Comparison of ENCODE assay signal across 13 cellular contexts in genomic region chr10:32950457-32951109, GRCh38. TPM values are rescaled to one million over a fixed set of nuclear protein-coding genes. Genes with fewer than 3 reads are reported as not detected.
DNase-seq lines count a peak whose midpoint lies in the region; ATAC-seq, FAIRE-seq and TF ChIP-seq lines count a peak whose summit lies in the region.
"Had no signal": no experiment of that assay in that cellular context is flagged by ENCODE, and none has a peak within 500 bp of the region (broad histone marks: within the 10 kb centered on the region; RNA-seq: fewer than 3 reads in every experiment).

No MANE protein-coding gene starts in this region.

- peak overlapping the region; percentile 3 for H3K27ac ChIP-seq in HepG2 (ENCODE audit: extremely low read length, insufficient read depth, low read length)
- no peak overlapping the region for H3K27ac ChIP-seq in right lobe of liver
- peak overlapping the region; percentile 80 for H3K27ac ChIP-seq in iPS-20b (ENCODE audit: low read length)

- no TSS peak for BruUV-seq in HepG2 (replicated peaks; lab: Mats Ljungman, UMichigan)

- no peak for TF ChIP-seq RAD21 in HepG2 (CRISPR knock-in tag; IDR thresholded peaks at IDR 0.05)

- H3K27me3 ChIP-seq in HepG2 (ENCODE audit: control insufficient read depth in 1 of 2, insufficient read depth in 2 of 2, low read length in 2 of 2): no peaks in the 10 kb centered on the region
- no peaks in the 10 kb centered on the region for H3K27me3 ChIP-seq in right lobe of liver
- H3K27me3 ChIP-seq in iPS-20b (ENCODE audit: insufficient read depth, low read length): no peaks in the 10 kb centered on the region

- in situ Hi-C loops in HepG2 (cut with HindIII; ENCODE audit: extremely low pct_ligation_motif_present, low pct_unique_long_range_greater_than_20kb): no loop called here

- H3K4me2 ChIP-seq in HepG2 (ENCODE audit: low read depth, low read length): peak overlapping the region; percentile 37

- peaks cover 99% of the 10 kb centered on the region for H3K79me2 ChIP-seq in HepG2 (ENCODE audit: insufficient read depth, low read length)

- H3K27ac Mint-ChIP-seq in T-helper 17 cell: peak overlapping the region; percentile 96
- H3K27ac Mint-ChIP-seq: CD8-positive, alpha-beta T cell had no signal

- H3K4me1 Mint-ChIP-seq in T-helper 17 cell: peaks cover 74% of the 10 kb centered on the region

- H3K4me1 ChIP-seq in HepG2 (ENCODE audit: insufficient read depth, low read length): peaks cover 100% of the 10 kb centered on the region
- H3K4me1 ChIP-seq in right lobe of liver: peaks cover 0 to 52% (median 12%) of the 10 kb centered on the region in 4 donors
- peaks cover 55% of the 10 kb centered on the region for H3K4me1 ChIP-seq in iPS-20b (ENCODE audit: insufficient read depth, low read length)

- 0 out of 6 replicates have a peak overlapping the region, but pooled peaks of 1 of the 3 experiments have one; percentile 8 for H3K4me3 ChIP-seq in HepG2 (replicated peaks in 1 of 3; ENCODE audit: insufficient read depth in 1 of 3, low read depth in 2 of 3, low read length in 3 of 3)
- H3K4me3 ChIP-seq in right lobe of liver: no peak overlapping the region
- peak overlapping the region; percentile 69 for H3K4me3 ChIP-seq in iPS-20b (ENCODE audit: low read length)

- TF ChIP-seq CTCF in HepG2 (CRISPR knock-in tag; IDR thresholded peaks at IDR 0.05): no peak
- TF ChIP-seq CTCF in right lobe of liver (IDR thresholded peaks at IDR 0.05): no peak

- TF ChIP-seq EP300 in HepG2 (IDR thresholded peaks at IDR 0.05; ENCODE audit: low read depth in 2 of 2, low read length in 2 of 2): no peak
- TF ChIP-seq EP300 in HepG2 (CRISPR knock-in tag; IDR thresholded peaks at IDR 0.05; ENCODE audit: borderline replicate concordance): no peak

- no peak overlapping the region; the same call in 1 of the 2 replicates for H3K9ac ChIP-seq in HepG2 (ENCODE audit: insufficient read depth, low read depth, low read length)
- peak overlapping the region; percentile 68; the same call in 1 of the 2 replicates for H3K9ac ChIP-seq in iPS-20b (ENCODE audit: low read depth, low read length)

- 57% methylated on average over 6 of the region's 6 CpGs for WGBS in HepG2 (ENCODE audit: low lambda C conversion rate)
- WGBS in right lobe of liver (ENCODE audit: insufficient coverage, low coverage, low lambda C conversion rate, missing lambda C conversion rate): 69% methylated on average over 6 of the region's 6 CpGs

- TF ChIP-seq POLR2A in HepG2 (IDR thresholded peaks at IDR 0.05; ENCODE audit: insufficient read depth in 1 of 2, low read depth in 2 of 2, low read length in 2 of 2) (no peak), right lobe of liver (IDR thresholded peaks at IDR 0.05) (no peak)

- no peak for DNase-seq in HepG2 (ENCODE audit: low spot score)
- no peak for DNase-seq in right lobe of liver
- no peak for DNase-seq in T-helper 17 cell
- no peak for DNase-seq in activated gamma-delta T cell treated with Interleukin-2 at 50 U/mL for 16 hours
- DNase-seq in SKM-1 (lab: John Stamatoyannopoulos, UW; ENCODE audit: unreplicated experiment): no peak
- DNase-seq: activated CD4-positive, alpha-beta T cell treated with anti-CD3 and anti-CD28 coated beads, Interleukin-2, amount 50 U/mL, for 4 hours; CD8-positive, alpha-beta T cell; NCI-H1694 treated with DMSO at 0.1 percent for 48 hours; SHP77 treated with DMSO at 0.1 percent for 48 hours had no signal

- peaks cover 17% of the 10 kb centered on the region for H3K36me3 Mint-ChIP-seq in T-helper 17 cell (ENCODE audit: low read depth)
- H3K36me3 Mint-ChIP-seq: CD8-positive, alpha-beta T cell had no signal

- intact Hi-C loops in HepG2 (cut with micrococcal nuclease; ENCODE audit: unreplicated experiment) (loop anchor here (10.0 kb wide), 1 partner anchor 46 kb away; no protein-coding TSS in a partner anchor), right lobe of liver (cut with DNase I) (no loop called here)

- POLR2A ChIA-PET in HepG2 (lab: Yijun Ruan, JAX): no interaction called here

- no peaks in the 10 kb centered on the region for H3K27me3 Mint-ChIP-seq in T-helper 17 cell

- H3K9me3 ChIP-seq in HepG2 (ENCODE audit: low read length) (no peaks in the 10 kb centered on the region), right lobe of liver (no peaks in the 10 kb centered on the region), T-helper 17 cell (ENCODE audit: control insufficient read depth, low read length, poor library complexity, severe bottlenecking) (no peaks in the 10 kb centered on the region), iPS-20b (ENCODE audit: insufficient read depth, low read depth, low read length) (no peaks in the 10 kb centered on the region)

- no peak for ATAC-seq in HepG2
- no peak for ATAC-seq in right lobe of liver
- no peak for ATAC-seq in T-helper 17 cell
- no peak for ATAC-seq in GM18907 (IDR thresholded peaks at IDR 0.05; ENCODE audit: unreplicated experiment)
- ATAC-seq in GM21367 (IDR thresholded peaks at IDR 0.05; ENCODE audit: unreplicated experiment): no peak
- ATAC-seq: CD8-positive, alpha-beta T cell had no signal

- no peak overlapping the region for H2AFZ ChIP-seq in HepG2 (ENCODE audit: low read length)

- CTCF ChIA-PET in HepG2 (lab: Yijun Ruan, JAX; ENCODE audit: low intra/inter-chr PET ratio, low total read pairs): interaction anchor here (0.7 kb wide), 1 partner anchor 249 kb away, joined by 3 read pairs; no protein-coding TSS in a partner anchor

- H3K4me3 Mint-ChIP-seq in T-helper 17 cell: peak overlapping the region; percentile 85

- peaks cover 63% of the 10 kb centered on the region for H4K20me1 ChIP-seq in HepG2 (ENCODE audit: insufficient read depth, low read length)

- FAIRE-seq in HepG2 (lab: Jason Lieb, UNC): no peak
- FAIRE-seq: bronchial epithelial cell had no signal

- H3K36me3 ChIP-seq in HepG2 (replicated peaks in 1 of 2; ENCODE audit: control insufficient read depth in 1 of 2, insufficient read depth in 2 of 2, low read length in 2 of 2) (peaks cover 2 to 5% of the 10 kb centered on the region in 2 experiments; a peak in 1 of 5 replicates), right lobe of liver (no peaks in the 10 kb centered on the region), iPS-20b (ENCODE audit: insufficient read depth, low read depth, low read length) (no peaks in the 10 kb centered on the region)

TF ChIP-seq in HepG2, 621 proteins besides CTCF, POLR2A, EP300 and RAD21:
- TF ChIP-seq ZUFSP (CRISPR knock-in tag; IDR thresholded peaks at IDR 0.05; ENCODE audit: borderline replicate concordance): no peak
- TF ChIP-seq THAP8 (CRISPR knock-in tag; IDR thresholded peaks at IDR 0.05; ENCODE audit: borderline replicate concordance): no peak
- TF ChIP-seq SIX1 (CRISPR knock-in tag; IDR thresholded peaks at IDR 0.05; ENCODE audit: borderline replicate concordance): peak; percentile 18; the same call in 1 of the 2 replicates
- no peak for TF ChIP-seq SIX4 (CRISPR knock-in tag; IDR thresholded peaks at IDR 0.05)
TF ChIP-seq in HepG2: peak in this region for 1.

RNA-seq across cellular contexts. Expression of gene ITGB1, which starts 7.4 kb away (rescaled TPM):
- total RNA-seq in HepG2 (2016; rRNA removed; fragmentation: Illumina TruSeq; extraction: Trizol) (123 and 190 TPM in 2 replicates), right lobe of liver (100 to 1,000 TPM; 120 to 301 (median 239) TPM), T-helper 17 cell (100 to 1,000 TPM; 392 to 428 TPM)
- total RNA-seq in HepG2 (2016; cell fraction: cytosol; rRNA removed; fragmentation: Illumina TruSeq; extraction: Trizol; ENCODE audit: low read depth): 12.8 and 13.0 TPM in 2 replicates
- 125 and 196 TPM in 2 replicates for total RNA-seq in HepG2 (2016; cell fraction: insoluble cytoplasmic fraction; rRNA removed; fragmentation: Illumina TruSeq; extraction: Trizol)
- total RNA-seq in HepG2 (2016; cell fraction: membrane; rRNA removed; fragmentation: Illumina TruSeq; extraction: Trizol): 42.7 and 46.7 TPM in 2 replicates
- total RNA-seq in HepG2 (2016; cell fraction: nucleus; rRNA removed; fragmentation: Illumina TruSeq; extraction: Trizol): 196 and 214 TPM in 2 replicates
- polyA plus RNA-seq in HepG2 (2011; rRNA removed): 182 and 204 TPM in 2 replicates
- polyA plus RNA-seq in HepG2 (2011; cell fraction: cytosol; rRNA removed): 96.4 and 188 TPM in 2 replicates
- polyA plus RNA-seq in HepG2 (2011; cell fraction: nucleus; rRNA removed): 38.6 and 61.3 TPM in 2 replicates
- 233 and 276 TPM in 2 replicates for polyA plus RNA-seq in HepG2 (2012)
- 7.7 and 7.8 TPM in 2 replicates for polyA plus RNA-seq in HepG2 (2016; cell fraction: cytosol; fragmentation: Illumina TruSeq; extraction: Trizol; ENCODE audit: low read depth)
- polyA plus RNA-seq in HepG2 (2016; cell fraction: insoluble cytoplasmic fraction; fragmentation: Illumina TruSeq; extraction: Trizol; ENCODE audit: low read depth): 97.9 and 104 TPM in 2 replicates
- 21.6 and 25.4 TPM in 2 replicates for polyA plus RNA-seq in HepG2 (2016; cell fraction: membrane; fragmentation: Illumina TruSeq; extraction: Trizol; ENCODE audit: low read depth)
- 187 and 204 TPM in 2 replicates for polyA plus RNA-seq in HepG2 (2016; cell fraction: nucleus; fragmentation: Illumina TruSeq; extraction: Trizol; ENCODE audit: insufficient read depth, low read depth)
- 148 and 185 TPM in 2 replicates for polyA minus RNA-seq in HepG2 (2011; rRNA and poly(A)+ RNA removed; ENCODE audit: low replicate concordance)
- 165 and 204 TPM in 2 replicates for polyA minus RNA-seq in HepG2 (2011; cell fraction: cytosol; rRNA and poly(A)+ RNA removed)
- 170 and 220 TPM in 2 replicates for polyA minus RNA-seq in HepG2 (2011; cell fraction: nucleus; rRNA and poly(A)+ RNA removed)

Comparison
In these comparisons a context has a peak if more than half of its experiments do, and no peak if none do; other contexts are left out.
1. H3K27ac ChIP-seq: peak in HepG2 (single experiment) and iPS-20b (single experiment); none in right lobe of liver (0 of 3).